In the genomic region with DNA sequence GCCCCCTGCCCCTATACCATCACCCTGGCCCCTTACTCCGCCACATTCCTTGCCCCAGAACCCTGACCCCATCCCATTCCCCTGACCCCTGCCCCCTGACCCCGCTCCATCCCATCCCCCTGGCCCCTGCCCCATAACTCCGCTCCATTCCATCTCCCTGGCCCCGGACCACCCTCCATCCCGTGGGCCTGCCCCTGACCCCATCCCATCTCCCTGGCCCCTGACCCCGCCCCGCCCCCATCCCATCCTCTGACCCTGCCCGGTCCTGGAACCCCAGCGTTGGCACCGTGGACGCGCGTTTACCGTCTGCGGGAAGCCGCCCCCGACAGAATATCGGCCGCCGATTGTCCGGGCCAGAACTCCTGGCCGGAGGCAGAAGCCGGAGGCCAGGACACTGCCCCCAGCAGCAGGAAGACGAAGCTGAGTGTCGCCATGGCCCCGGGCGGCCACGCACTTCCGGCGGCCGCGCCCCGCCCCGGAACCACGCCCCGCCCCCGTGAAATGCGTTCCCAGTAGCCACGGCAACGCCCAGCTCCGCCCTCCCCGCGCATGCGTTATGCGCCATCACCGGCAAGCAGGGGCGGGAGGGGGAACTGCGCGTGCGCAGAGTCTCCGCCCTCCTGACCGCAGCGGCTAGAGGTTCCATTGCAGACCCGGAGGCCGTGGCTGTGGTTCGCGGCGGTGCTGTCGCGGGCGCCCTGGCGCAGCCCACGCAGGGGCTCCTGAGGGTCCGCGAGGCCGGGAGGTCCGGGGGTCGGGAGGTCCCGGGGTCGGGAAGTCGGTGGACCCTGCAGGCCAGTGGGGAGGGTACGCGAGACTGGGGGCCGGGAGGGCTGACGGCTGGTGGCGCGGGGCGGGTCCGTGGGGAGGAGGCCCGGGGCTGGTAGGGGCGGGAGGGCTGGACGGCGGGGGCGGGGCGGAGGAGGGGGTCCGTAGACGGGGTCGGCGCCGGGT, we compare ENCODE assay signal across 8 cellular contexts. TPM values are rescaled to one million over a fixed set of nuclear protein-coding genes. Genes with fewer than 3 reads are reported as not detected.
DNase-seq lines count a peak whose midpoint lies in the region; ATAC-seq and TF ChIP-seq lines count a peak whose summit lies in the region.

A gene with protein sequence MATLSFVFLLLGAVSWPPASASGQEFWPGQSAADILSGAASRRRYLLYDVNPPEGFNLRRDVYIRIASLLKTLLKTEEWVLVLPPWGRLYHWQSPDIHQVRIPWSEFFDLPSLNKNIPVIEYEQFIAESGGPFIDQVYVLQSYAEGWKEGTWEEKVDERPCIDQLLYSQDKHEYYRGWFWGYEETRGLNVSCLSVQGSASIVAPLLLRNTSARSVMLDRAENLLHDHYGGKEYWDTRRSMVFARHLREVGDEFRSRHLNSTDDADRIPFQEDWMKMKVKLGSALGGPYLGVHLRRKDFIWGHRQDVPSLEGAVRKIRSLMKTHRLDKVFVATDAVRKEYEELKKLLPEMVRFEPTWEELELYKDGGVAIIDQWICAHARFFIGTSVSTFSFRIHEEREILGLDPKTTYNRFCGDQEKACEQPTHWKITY (minus strand): TSS at position 458 of the 954 bp plus-strand sequence. CDS start 24 bp downstream, at position 434.

- no peak for TF ChIP-seq EP300 in transverse colon (IDR thresholded peaks at IDR 0.05; ENCODE audit: low read depth)

- DNase-seq in GM13977 (ENCODE audit: low spot score) (peak; percentile 100), NCI-H1694 (lab: John Stamatoyannopoulos, UW) (peak; percentile 90), T-helper 1 cell (peak; percentile 97 to 99 (median 98)), cardiac muscle cell (ENCODE audit: low read depth in 1 of 2, low spot score in 1 of 2) (peak; percentile 97), pons (ENCODE audit: low spot score) (peak; percentile 89), transverse colon (peak; percentile 99)

- H3K4me1 ChIP-seq in cardiac muscle cell (ENCODE audit: low read depth) (peaks cover 8% of the 10 kb centered on the region), transverse colon (peaks cover 14 to 28% (median 20%) of the 10 kb centered on the region in 4 donors)

- H3K9me3 ChIP-seq in cardiac muscle cell (ENCODE audit: low read depth): no peaks in the 10 kb centered on the region
- no peaks in the 10 kb centered on the region for H3K9me3 ChIP-seq in transverse colon

- ATAC-seq in HG02884 (IDR thresholded peaks at IDR 0.05; ENCODE audit: unreplicated experiment): peak; percentile 73

- H3K4me3 ChIP-seq in cardiac muscle cell (peak within 1 kb of the TSS; percentile 99), transverse colon (peak within 1 kb of the TSS; percentile 75 to 92 (median 87))

- WGBS in adipose tissue, 3 donors: 0 to 1% (median 1%) methylated on average over 73 to 90 of the region's 90 CpGs
- 2% methylated on average over 39 of the region's 90 CpGs; no CpG with 5 or more reads in 1 of the 2 donors for WGBS in transverse colon (ENCODE audit: low coverage in 1 of 2), 2 donors

- H3K27ac ChIP-seq in adipose tissue (ENCODE audit: low read depth, low read length): no peak within 1 kb of the TSS
- H3K27ac ChIP-seq in cardiac muscle cell: peak within 1 kb of the TSS; percentile 81
- peak within 1 kb of the TSS; percentile 86 to 93 (median 90) for H3K27ac ChIP-seq in transverse colon

- intact Hi-C loops in transverse colon (cut with DNase I; ENCODE audit: low total_unique reads): no loop called here

- no peaks in the 10 kb centered on the region for H3K27me3 ChIP-seq in cardiac muscle cell
- H3K27me3 ChIP-seq in transverse colon: no peaks in the 10 kb centered on the region

- peak; percentile 88 for TF ChIP-seq POLR2A in transverse colon (IDR thresholded peaks at IDR 0.05)

- in situ Hi-C loops in GM13977 (cut with MboI; ENCODE audit: low pct_unique_long_range_greater_than_20kb, low sequenced_read_pairs, unreplicated experiment) (no loop called here), transverse colon (cut with MboI; ENCODE audit: low pct_ligation_motif_present in 1 of 4, low pct_unique_long_range_greater_than_20kb in 1 of 4, low sequenced_read_pairs in 3 of 4) (loop anchor here in 2 of 4 donors (25.0 kb wide), 2 partner anchors 150 to 175 kb away; no protein-coding TSS in a partner anchor)

- TF ChIP-seq CTCF in GM13977 (IDR thresholded peaks at IDR 0.05; ENCODE audit: extremely low read depth, insufficient read depth, missing control alignments): no peak
- TF ChIP-seq CTCF in cardiac muscle cell (IDR thresholded peaks at IDR 0.05; ENCODE audit: low read depth, low read length): no peak
- no peak for TF ChIP-seq CTCF in transverse colon (IDR thresholded peaks at IDR 0.05)

- H3K36me3 ChIP-seq in cardiac muscle cell (peaks cover 20% of the 10 kb centered on the region), transverse colon (peaks cover 0 to 26% (median 5%) of the 10 kb centered on the region in 4 donors)

RNA-seq across cellular contexts. Expression of the gene that starts here (rescaled TPM):
- polyA plus RNA-seq in adipose tissue (10 to 100 TPM; 13.7 to 23.3 (median 15.9) TPM), cardiac muscle cell (46.8 and 50.4 TPM in 2 replicates)
- total RNA-seq in cardiac muscle cell (39.6 and 46.1 TPM in 2 replicates), transverse colon (10 to 100 TPM; 29.9 to 79.3 (median 33.3) TPM)
